ENCODE assay signal across 19 cellular contexts in genomic region chrY:2849368-2849767, GRCh38. TPM values are rescaled to one million over a fixed set of nuclear protein-coding genes. Genes with fewer than 3 reads are reported as not detected.
DNase-seq lines count a peak whose midpoint lies in the region; ATAC-seq and TF ChIP-seq lines count a peak whose summit lies in the region.
"Had no signal": no experiment of that assay in that cellular context is flagged by ENCODE, and none has a peak within 500 bp of the region (broad histone marks: within the 10 kb centered on the region; RNA-seq: fewer than 3 reads in every experiment).

No MANE protein-coding gene starts in this region.

- TF ChIP-seq CTCF in HFF-Myc (IDR thresholded peaks at IDR 0.05; ENCODE audit: low read depth, low read length, missing control alignments) = no peak

- H3K4me3 Mint-ChIP-seq in activated T-cell treated with anti-CD3 and anti-CD28 coated beads, Interleukin-2, amount 50 U/mL, for 72 hours = peak overlapping the region in 1 of 2 donors; percentile 25
- peak overlapping the region; percentile 37 for H3K4me3 Mint-ChIP-seq in activated T-helper 1 cell treated with anti-CD3 and anti-CD28 coated beads, Interleukin-12 subunit alpha, Interleukin-12 subunit beta, Interleukin-2, Interleukin-4 antibody, amounts not matched to agents 30 ng/mL and 10 ng/mL and 1 ng/mL, durations not matched to agents 14 hours and 24 hours and 36 hours
- no peak overlapping the region for H3K4me3 Mint-ChIP-seq in stimulated activated effector memory CD8-positive, alpha-beta T cell treated with anti-CD3 and anti-CD28 coated beads, Interleukin-12 subunit alpha, Interleukin-12 subunit beta, amount 100 ng/mL, for 72 hours

- H3K4me3 ChIP-seq in HFF-Myc (replicated peaks; ENCODE audit: low read depth, low read length) = 0 out of 2 replicates have a peak overlapping the region, but pooled peaks have one; percentile 0
- H3K4me3 ChIP-seq: SJSA1 had no signal

- peak in 1 of 2 donors; percentile 38 for ATAC-seq in activated T-cell treated with anti-CD3 and anti-CD28 coated beads, Interleukin-2, amount 50 U/mL, for 72 hours (replicated peaks in 1 of 2)
- peak; percentile 43 for ATAC-seq in stimulated activated effector memory CD8-positive, alpha-beta T cell treated with anti-CD3 and anti-CD28 coated beads, Interleukin-12 subunit alpha, Interleukin-12 subunit beta, amount 100 ng/mL, for 72 hours
- no peak for ATAC-seq in HG02840 (IDR thresholded peaks at IDR 0.05; ENCODE audit: low FRiP score, unreplicated experiment)

- DNase-seq in activated T-cell treated with anti-CD3 and anti-CD28 coated beads, Interleukin-2, amount 50 U/mL, for 72 hours = no peak
- DNase-seq in activated T-cell treated with anti-CD3 and anti-CD28 coated beads for 4 hours = no peak
- DNase-seq in HFF-Myc (ENCODE audit: extremely low read depth, low read depth) = no peak
- no peak for DNase-seq in activated T-helper 1 cell treated with anti-CD3 and anti-CD28 coated beads, Interleukin-12 subunit alpha, Interleukin-12 subunit beta, Interleukin-2, Interleukin-4 antibody, amounts not matched to agents 30 ng/mL and 10 ng/mL and 1 ng/mL, durations not matched to agents 14 hours and 24 hours and 36 hours (ENCODE audit: low spot score)
- peak in 1 of 2 donors; percentile 45 for DNase-seq in stimulated activated effector memory CD8-positive, alpha-beta T cell treated with anti-CD3 and anti-CD28 coated beads, Interleukin-12 subunit alpha, Interleukin-12 subunit beta, amount 100 ng/mL, for 72 hours (ENCODE audit: low spot score in 2 of 2)
- no peak for DNase-seq in head of caudate nucleus
- DNase-seq: BE2C, H7, KBM-7, MM.1S, NCI-H1048, NCI-H1417 treated with DMSO at 0.1 percent for 48 hours, NCI-H187, NCI-H446, NCI-H526 treated with DMSO at 0.1 percent for 48 hours, OCI-M1 had no signal

- H3K36me3 Mint-ChIP-seq in activated T-cell treated with anti-CD3 and anti-CD28 coated beads, Interleukin-2, amount 50 U/mL, for 72 hours (ENCODE audit: insufficient read depth in 2 of 2) = peaks cover 0 to 27% of the 10 kb centered on the region in 2 donors
- H3K36me3 Mint-ChIP-seq in activated T-helper 1 cell treated with anti-CD3 and anti-CD28 coated beads, Interleukin-12 subunit alpha, Interleukin-12 subunit beta, Interleukin-2, Interleukin-4 antibody, amounts not matched to agents 30 ng/mL and 10 ng/mL and 1 ng/mL, durations not matched to agents 14 hours and 24 hours and 36 hours (ENCODE audit: low read depth) = peaks cover 71% of the 10 kb centered on the region
- peaks cover 100% of the 10 kb centered on the region for H3K36me3 Mint-ChIP-seq in stimulated activated effector memory CD8-positive, alpha-beta T cell treated with anti-CD3 and anti-CD28 coated beads, Interleukin-12 subunit alpha, Interleukin-12 subunit beta, amount 100 ng/mL, for 72 hours

- H3K27ac Mint-ChIP-seq in activated T-cell treated with anti-CD3 and anti-CD28 coated beads, Interleukin-2, amount 50 U/mL, for 72 hours = peak overlapping the region; percentile 14
- H3K27ac Mint-ChIP-seq in activated T-helper 1 cell treated with anti-CD3 and anti-CD28 coated beads, Interleukin-12 subunit alpha, Interleukin-12 subunit beta, Interleukin-2, Interleukin-4 antibody, amounts not matched to agents 30 ng/mL and 10 ng/mL and 1 ng/mL, durations not matched to agents 14 hours and 24 hours and 36 hours = peak overlapping the region; percentile 29
- no peak overlapping the region for H3K27ac Mint-ChIP-seq in stimulated activated effector memory CD8-positive, alpha-beta T cell treated with anti-CD3 and anti-CD28 coated beads, Interleukin-12 subunit alpha, Interleukin-12 subunit beta, amount 100 ng/mL, for 72 hours

- intact Hi-C loops in activated T-helper 1 cell treated with anti-CD3 and anti-CD28 coated beads, Interleukin-12 subunit alpha, Interleukin-12 subunit beta, Interleukin-2, Interleukin-4 antibody, amounts not matched to agents 30 ng/mL and 10 ng/mL and 1 ng/mL, durations not matched to agents 14 hours and 24 hours and 36 hours (cut with micrococcal nuclease) = no loop called here
- intact Hi-C loops in head of caudate nucleus (cut with DNase I) = no loop called here

- no peaks in the 10 kb centered on the region for H3K4me1 Mint-ChIP-seq in activated T-cell treated with anti-CD3 and anti-CD28 coated beads, Interleukin-2, amount 50 U/mL, for 72 hours (ENCODE audit: low read depth)
- H3K4me1 Mint-ChIP-seq in activated T-helper 1 cell treated with anti-CD3 and anti-CD28 coated beads, Interleukin-12 subunit alpha, Interleukin-12 subunit beta, Interleukin-2, Interleukin-4 antibody, amounts not matched to agents 30 ng/mL and 10 ng/mL and 1 ng/mL, durations not matched to agents 14 hours and 24 hours and 36 hours (ENCODE audit: low read depth) = peaks cover 85% of the 10 kb centered on the region
- H3K4me1 Mint-ChIP-seq in stimulated activated effector memory CD8-positive, alpha-beta T cell treated with anti-CD3 and anti-CD28 coated beads, Interleukin-12 subunit alpha, Interleukin-12 subunit beta, amount 100 ng/mL, for 72 hours = peaks cover 49% of the 10 kb centered on the region

- no peaks in the 10 kb centered on the region for H3K9me3 Mint-ChIP-seq in activated T-cell treated with anti-CD3 and anti-CD28 coated beads, Interleukin-2, amount 50 U/mL, for 72 hours
- no peaks in the 10 kb centered on the region for H3K9me3 Mint-ChIP-seq in activated T-helper 1 cell treated with anti-CD3 and anti-CD28 coated beads, Interleukin-12 subunit alpha, Interleukin-12 subunit beta, Interleukin-2, Interleukin-4 antibody, amounts not matched to agents 30 ng/mL and 10 ng/mL and 1 ng/mL, durations not matched to agents 14 hours and 24 hours and 36 hours
- no peaks in the 10 kb centered on the region for H3K9me3 Mint-ChIP-seq in stimulated activated effector memory CD8-positive, alpha-beta T cell treated with anti-CD3 and anti-CD28 coated beads, Interleukin-12 subunit alpha, Interleukin-12 subunit beta, amount 100 ng/mL, for 72 hours

- H3K27me3 Mint-ChIP-seq in activated T-cell treated with anti-CD3 and anti-CD28 coated beads, Interleukin-2, amount 50 U/mL, for 72 hours (ENCODE audit: low read depth) = no peaks in the 10 kb centered on the region
- no peaks in the 10 kb centered on the region for H3K27me3 Mint-ChIP-seq in activated T-helper 1 cell treated with anti-CD3 and anti-CD28 coated beads, Interleukin-12 subunit alpha, Interleukin-12 subunit beta, Interleukin-2, Interleukin-4 antibody, amounts not matched to agents 30 ng/mL and 10 ng/mL and 1 ng/mL, durations not matched to agents 14 hours and 24 hours and 36 hours (ENCODE audit: insufficient read depth)

RNA-seq across cellular contexts. Expression of gene RPS4Y1, which starts 8.0 kb away (rescaled TPM):
- total RNA-seq in activated T-cell treated with anti-CD3 and anti-CD28 coated beads, Interleukin-2, amount 50 U/mL, for 72 hours = 100 to 1,000 TPM in 1 of 2 donors, not detected in 1; 323 TPM
- 238 and 247 TPM in 2 replicates for total RNA-seq in activated T-helper 1 cell treated with anti-CD3 and anti-CD28 coated beads, Interleukin-12 subunit alpha, Interleukin-12 subunit beta, Interleukin-2, Interleukin-4 antibody, amounts not matched to agents 30 ng/mL and 10 ng/mL and 1 ng/mL, durations not matched to agents 14 hours and 24 hours and 36 hours
- total RNA-seq: A673, H7 had no signal
